10 cellular contexts compared by ENCODE assay signal in genomic region chr10:70954777-70955176, GRCh38.
"Had no signal": no experiment of that assay in that cellular context is flagged by ENCODE, and none has a peak within 500 bp of the region (broad histone marks: within the 10 kb centered on the region; RNA-seq: fewer than 3 reads in every experiment).

No MANE protein-coding gene starts in this region.

- H3K27ac ChIP-seq: GM23248, KMS-11 had no signal

- H3K4me2 ChIP-seq: KMS-11 had no signal

- H3K9ac ChIP-seq: GM23248, KMS-11 had no signal

- H2AFZ ChIP-seq: GM23248 had no signal

- FAIRE-seq: H54 had no signal

- H3K4me3 ChIP-seq: GM23248 had no signal

- DNase-seq: GM23248, GOT3, H9, HCEC 1CT, HFFc6, IMR-90, Karpas-422, KBM-7 had no signal
